In the genomic region with DNA sequence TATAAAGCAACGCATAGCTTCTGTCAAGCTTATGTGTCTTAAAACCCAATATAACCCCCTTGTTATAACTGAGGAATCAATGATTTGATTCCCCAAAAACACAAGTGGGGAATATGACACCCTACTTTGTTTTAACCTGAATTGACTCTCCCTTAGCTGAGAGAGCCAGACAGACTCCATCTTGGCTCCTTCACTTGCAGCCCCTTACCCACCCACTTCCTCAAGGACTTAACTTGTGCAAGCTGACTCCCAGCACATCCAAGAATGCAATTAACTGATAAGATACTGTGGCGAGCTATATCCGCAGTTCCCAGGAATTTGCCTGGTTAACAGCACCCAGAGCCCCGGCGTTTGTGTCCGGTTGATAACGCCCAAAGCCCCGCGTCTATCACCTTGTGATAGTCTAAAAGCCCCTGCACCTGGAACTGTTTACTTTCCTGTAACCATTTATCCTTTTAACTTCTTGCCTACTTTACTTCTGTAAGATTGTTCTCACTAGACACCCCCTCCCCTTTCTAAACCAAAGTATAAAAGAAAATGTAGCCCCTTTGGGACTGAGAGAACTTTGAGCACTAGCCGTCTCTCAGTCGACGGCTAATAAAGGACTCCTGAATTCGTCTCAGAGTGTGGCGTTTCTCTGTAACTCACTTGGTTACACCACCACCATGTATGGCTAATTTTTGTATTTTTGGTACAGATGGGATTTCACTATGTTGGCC, we compare ENCODE assay signal across 1 cellular context.
TF ChIP-seq lines count a peak whose summit lies in the region.
"Not testable (repeated sequence)": the region's sequence is repeated elsewhere in the genome, so short reads cannot be mapped to it uniquely, and the experiment has no call there.

No MANE protein-coding gene starts in this region.

TF ChIP-seq in K562, 482 proteins besides CTCF, POLR2A, EP300 and RAD21 (continued from another document and continues in another):
- TF ChIP-seq, protein P1, sequence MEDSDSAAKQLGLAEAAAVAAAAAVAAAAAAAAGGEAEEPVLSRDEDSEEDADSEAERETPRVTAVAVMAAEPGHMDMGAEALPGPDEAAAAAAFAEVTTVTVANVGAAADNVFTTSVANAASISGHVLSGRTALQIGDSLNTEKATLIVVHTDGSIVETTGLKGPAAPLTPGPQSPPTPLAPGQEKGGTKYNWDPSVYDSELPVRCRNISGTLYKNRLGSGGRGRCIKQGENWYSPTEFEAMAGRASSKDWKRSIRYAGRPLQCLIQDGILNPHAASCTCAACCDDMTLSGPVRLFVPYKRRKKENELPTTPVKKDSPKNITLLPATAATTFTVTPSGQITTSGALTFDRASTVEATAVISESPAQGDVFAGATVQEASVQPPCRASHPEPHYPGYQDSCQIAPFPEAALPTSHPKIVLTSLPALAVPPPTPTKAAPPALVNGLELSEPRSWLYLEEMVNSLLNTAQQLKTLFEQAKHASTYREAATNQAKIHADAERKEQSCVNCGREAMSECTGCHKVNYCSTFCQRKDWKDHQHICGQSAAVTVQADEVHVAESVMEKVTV (CRISPR knock-in tag; IDR thresholded peaks at IDR 0.05), result peak; percentile 98
- peak; percentile 78; the same call in 1 of the 2 replicates for TF ChIP-seq RNF2 (IDR thresholded peaks at IDR 0.05)
- peak; percentile 86 for TF ChIP-seq NFE2L1 (tag; IDR thresholded peaks at IDR 0.05; ENCODE audit: borderline replicate concordance, low read depth)
- TF ChIP-seq, protein P2, sequence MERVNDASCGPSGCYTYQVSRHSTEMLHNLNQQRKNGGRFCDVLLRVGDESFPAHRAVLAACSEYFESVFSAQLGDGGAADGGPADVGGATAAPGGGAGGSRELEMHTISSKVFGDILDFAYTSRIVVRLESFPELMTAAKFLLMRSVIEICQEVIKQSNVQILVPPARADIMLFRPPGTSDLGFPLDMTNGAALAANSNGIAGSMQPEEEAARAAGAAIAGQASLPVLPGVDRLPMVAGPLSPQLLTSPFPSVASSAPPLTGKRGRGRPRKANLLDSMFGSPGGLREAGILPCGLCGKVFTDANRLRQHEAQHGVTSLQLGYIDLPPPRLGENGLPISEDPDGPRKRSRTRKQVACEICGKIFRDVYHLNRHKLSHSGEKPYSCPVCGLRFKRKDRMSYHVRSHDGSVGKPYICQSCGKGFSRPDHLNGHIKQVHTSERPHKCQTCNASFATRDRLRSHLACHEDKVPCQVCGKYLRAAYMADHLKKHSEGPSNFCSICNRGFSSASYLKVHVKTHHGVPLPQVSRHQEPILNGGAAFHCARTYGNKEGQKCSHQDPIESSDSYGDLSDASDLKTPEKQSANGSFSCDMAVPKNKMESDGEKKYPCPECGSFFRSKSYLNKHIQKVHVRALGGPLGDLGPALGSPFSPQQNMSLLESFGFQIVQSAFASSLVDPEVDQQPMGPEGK (CRISPR knock-in tag; IDR thresholded peaks at IDR 0.05; ENCODE audit: borderline replicate concordance), result peak; percentile 98
- TF ChIP-seq ZNF354B (CRISPR knock-in tag; IDR thresholded peaks at IDR 0.05), result peak; percentile 98
- peak; percentile 75 for TF ChIP-seq CBFA2T2 (conservative IDR thresholded peaks at IDR 0.05)
- peak; percentile 91 for TF ChIP-seq ZNF77 (CRISPR knock-in tag; IDR thresholded peaks at IDR 0.05)
- peak; percentile 99 for TF ChIP-seq ZNF644 (tag; IDR thresholded peaks at IDR 0.05; ENCODE audit: low read depth)
- TF ChIP-seq ILK (tag; IDR thresholded peaks at IDR 0.05; ENCODE audit: borderline replicate concordance, low read depth), result peak; percentile 97
- TF ChIP-seq, protein P3, sequence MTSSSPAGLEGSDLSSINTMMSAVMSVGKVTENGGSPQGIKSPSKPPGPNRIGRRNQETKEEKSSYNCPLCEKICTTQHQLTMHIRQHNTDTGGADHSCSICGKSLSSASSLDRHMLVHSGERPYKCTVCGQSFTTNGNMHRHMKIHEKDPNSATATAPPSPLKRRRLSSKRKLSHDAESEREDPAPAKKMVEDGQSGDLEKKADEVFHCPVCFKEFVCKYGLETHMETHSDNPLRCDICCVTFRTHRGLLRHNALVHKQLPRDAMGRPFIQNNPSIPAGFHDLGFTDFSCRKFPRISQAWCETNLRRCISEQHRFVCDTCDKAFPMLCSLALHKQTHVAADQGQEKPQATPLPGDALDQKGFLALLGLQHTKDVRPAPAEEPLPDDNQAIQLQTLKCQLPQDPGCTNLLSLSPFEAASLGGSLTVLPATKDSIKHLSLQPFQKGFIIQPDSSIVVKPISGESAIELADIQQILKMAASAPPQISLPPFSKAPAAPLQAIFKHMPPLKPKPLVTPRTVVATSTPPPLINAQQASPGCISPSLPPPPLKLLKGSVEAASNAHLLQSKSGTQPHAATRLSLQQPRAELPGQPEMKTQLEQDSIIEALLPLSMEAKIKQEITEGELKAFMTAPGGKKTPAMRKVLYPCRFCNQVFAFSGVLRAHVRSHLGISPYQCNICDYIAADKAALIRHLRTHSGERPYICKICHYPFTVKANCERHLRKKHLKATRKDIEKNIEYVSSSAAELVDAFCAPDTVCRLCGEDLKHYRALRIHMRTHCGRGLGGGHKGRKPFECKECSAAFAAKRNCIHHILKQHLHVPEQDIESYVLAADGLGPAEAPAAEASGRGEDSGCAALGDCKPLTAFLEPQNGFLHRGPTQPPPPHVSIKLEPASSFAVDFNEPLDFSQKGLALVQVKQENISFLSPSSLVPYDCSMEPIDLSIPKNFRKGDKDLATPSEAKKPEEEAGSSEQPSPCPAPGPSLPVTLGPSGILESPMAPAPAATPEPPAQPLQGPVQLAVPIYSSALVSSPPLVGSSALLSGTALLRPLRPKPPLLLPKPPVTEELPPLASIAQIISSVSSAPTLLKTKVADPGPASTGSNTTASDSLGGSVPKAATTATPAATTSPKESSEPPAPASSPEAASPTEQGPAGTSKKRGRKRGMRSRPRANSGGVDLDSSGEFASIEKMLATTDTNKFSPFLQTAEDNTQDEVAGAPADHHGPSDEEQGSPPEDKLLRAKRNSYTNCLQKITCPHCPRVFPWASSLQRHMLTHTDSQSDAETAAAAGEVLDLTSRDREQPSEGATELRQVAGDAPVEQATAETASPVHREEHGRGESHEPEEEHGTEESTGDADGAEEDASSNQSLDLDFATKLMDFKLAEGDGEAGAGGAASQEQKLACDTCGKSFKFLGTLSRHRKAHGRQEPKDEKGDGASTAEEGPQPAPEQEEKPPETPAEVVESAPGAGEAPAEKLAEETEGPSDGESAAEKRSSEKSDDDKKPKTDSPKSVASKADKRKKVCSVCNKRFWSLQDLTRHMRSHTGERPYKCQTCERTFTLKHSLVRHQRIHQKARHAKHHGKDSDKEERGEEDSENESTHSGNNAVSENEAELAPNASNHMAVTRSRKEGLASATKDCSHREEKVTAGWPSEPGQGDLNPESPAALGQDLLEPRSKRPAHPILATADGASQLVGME (CRISPR knock-in tag; IDR thresholded peaks at IDR 0.05), result peak; percentile 100
- TF ChIP-seq, protein P4, sequence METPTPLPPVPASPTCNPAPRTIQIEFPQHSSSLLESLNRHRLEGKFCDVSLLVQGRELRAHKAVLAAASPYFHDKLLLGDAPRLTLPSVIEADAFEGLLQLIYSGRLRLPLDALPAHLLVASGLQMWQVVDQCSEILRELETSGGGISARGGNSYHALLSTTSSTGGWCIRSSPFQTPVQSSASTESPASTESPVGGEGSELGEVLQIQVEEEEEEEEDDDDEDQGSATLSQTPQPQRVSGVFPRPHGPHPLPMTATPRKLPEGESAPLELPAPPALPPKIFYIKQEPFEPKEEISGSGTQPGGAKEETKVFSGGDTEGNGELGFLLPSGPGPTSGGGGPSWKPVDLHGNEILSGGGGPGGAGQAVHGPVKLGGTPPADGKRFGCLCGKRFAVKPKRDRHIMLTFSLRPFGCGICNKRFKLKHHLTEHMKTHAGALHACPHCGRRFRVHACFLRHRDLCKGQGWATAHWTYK (CRISPR knock-in tag; IDR thresholded peaks at IDR 0.05), result peak; percentile 100
- peak; percentile 82 for TF ChIP-seq TEAD4 (IDR thresholded peaks at IDR 0.05; ENCODE audit: low read length)
- not testable (repeated sequence) for TF ChIP-seq TEAD4 (CRISPR knock-in tag; IDR thresholded peaks at IDR 0.05; ENCODE audit: borderline replicate concordance); ATF1 (CRISPR knock-in tag; IDR thresholded peaks at IDR 0.05)
- peak; percentile 90; the same call in 1 of the 2 replicates for TF ChIP-seq SLC30A9 (CRISPR knock-in tag; IDR thresholded peaks at IDR 0.05)
- peak; percentile 94 for TF ChIP-seq ZNF134 (CRISPR knock-in tag; conservative IDR thresholded peaks at IDR 0.05)
- TF ChIP-seq, protein P5, sequence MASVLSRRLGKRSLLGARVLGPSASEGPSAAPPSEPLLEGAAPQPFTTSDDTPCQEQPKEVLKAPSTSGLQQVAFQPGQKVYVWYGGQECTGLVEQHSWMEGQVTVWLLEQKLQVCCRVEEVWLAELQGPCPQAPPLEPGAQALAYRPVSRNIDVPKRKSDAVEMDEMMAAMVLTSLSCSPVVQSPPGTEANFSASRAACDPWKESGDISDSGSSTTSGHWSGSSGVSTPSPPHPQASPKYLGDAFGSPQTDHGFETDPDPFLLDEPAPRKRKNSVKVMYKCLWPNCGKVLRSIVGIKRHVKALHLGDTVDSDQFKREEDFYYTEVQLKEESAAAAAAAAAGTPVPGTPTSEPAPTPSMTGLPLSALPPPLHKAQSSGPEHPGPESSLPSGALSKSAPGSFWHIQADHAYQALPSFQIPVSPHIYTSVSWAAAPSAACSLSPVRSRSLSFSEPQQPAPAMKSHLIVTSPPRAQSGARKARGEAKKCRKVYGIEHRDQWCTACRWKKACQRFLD (CRISPR knock-in tag; IDR thresholded peaks at IDR 0.05), result peak; percentile 99
- TF ChIP-seq MEF2D (tag; conservative IDR thresholded peaks at IDR 0.05; ENCODE audit: low read depth), result peak; percentile 98
- TF ChIP-seq ZNF436 (CRISPR knock-in tag; IDR thresholded peaks at IDR 0.05), result peak; percentile 74
- TF ChIP-seq, protein P6, sequence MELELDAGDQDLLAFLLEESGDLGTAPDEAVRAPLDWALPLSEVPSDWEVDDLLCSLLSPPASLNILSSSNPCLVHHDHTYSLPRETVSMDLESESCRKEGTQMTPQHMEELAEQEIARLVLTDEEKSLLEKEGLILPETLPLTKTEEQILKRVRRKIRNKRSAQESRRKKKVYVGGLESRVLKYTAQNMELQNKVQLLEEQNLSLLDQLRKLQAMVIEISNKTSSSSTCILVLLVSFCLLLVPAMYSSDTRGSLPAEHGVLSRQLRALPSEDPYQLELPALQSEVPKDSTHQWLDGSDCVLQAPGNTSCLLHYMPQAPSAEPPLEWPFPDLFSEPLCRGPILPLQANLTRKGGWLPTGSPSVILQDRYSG (tag; conservative IDR thresholded peaks at IDR 0.05; ENCODE audit: low read depth), result peak; percentile 99
- peak; percentile 94 for TF ChIP-seq BACH1 (tag; IDR thresholded peaks at IDR 0.05)
- TF ChIP-seq, protein P7, sequence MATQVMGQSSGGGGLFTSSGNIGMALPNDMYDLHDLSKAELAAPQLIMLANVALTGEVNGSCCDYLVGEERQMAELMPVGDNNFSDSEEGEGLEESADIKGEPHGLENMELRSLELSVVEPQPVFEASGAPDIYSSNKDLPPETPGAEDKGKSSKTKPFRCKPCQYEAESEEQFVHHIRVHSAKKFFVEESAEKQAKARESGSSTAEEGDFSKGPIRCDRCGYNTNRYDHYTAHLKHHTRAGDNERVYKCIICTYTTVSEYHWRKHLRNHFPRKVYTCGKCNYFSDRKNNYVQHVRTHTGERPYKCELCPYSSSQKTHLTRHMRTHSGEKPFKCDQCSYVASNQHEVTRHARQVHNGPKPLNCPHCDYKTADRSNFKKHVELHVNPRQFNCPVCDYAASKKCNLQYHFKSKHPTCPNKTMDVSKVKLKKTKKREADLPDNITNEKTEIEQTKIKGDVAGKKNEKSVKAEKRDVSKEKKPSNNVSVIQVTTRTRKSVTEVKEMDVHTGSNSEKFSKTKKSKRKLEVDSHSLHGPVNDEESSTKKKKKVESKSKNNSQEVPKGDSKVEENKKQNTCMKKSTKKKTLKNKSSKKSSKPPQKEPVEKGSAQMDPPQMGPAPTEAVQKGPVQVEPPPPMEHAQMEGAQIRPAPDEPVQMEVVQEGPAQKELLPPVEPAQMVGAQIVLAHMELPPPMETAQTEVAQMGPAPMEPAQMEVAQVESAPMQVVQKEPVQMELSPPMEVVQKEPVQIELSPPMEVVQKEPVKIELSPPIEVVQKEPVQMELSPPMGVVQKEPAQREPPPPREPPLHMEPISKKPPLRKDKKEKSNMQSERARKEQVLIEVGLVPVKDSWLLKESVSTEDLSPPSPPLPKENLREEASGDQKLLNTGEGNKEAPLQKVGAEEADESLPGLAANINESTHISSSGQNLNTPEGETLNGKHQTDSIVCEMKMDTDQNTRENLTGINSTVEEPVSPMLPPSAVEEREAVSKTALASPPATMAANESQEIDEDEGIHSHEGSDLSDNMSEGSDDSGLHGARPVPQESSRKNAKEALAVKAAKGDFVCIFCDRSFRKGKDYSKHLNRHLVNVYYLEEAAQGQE (CRISPR knock-in tag; IDR thresholded peaks at IDR 0.05; ENCODE audit: low read depth), result peak; percentile 94
- TF ChIP-seq STAT5B (CRISPR knock-in tag; IDR thresholded peaks at IDR 0.05), result peak; percentile 96
- TF ChIP-seq KDM1A (IDR thresholded peaks at IDR 0.05), result peak in 1 of 2 experiments; percentile 44; a peak in 2 of 4 replicates
- TF ChIP-seq HDAC3 (IDR thresholded peaks at IDR 0.05; ENCODE audit: borderline replicate concordance, partially characterized antibody), result peak; percentile 26
- TF ChIP-seq ZNF133 (CRISPR knock-in tag; IDR thresholded peaks at IDR 0.05), result peak; percentile 99
- peak; percentile 100 for TF ChIP-seq KLF6 (CRISPR knock-in tag; IDR thresholded peaks at IDR 0.05; ENCODE audit: borderline replicate concordance)
- TF ChIP-seq ZNF785 (CRISPR knock-in tag; IDR thresholded peaks at IDR 0.05), result peak; percentile 96
- peak; percentile 98 for TF ChIP-seq ZNF584 (CRISPR knock-in tag; IDR thresholded peaks at IDR 0.05; ENCODE audit: low read depth)
- peak in 1 of 2 experiments; percentile 89; a peak in 2 of 4 replicates for TF ChIP-seq FOXA3 (CRISPR knock-in tag; conservative IDR thresholded peaks at IDR 0.05 in 1 of 2, IDR thresholded peaks at IDR 0.05 in 1 of 2)
- TF ChIP-seq KLF10 (CRISPR knock-in tag; IDR thresholded peaks at IDR 0.05), result peak; percentile 92
- TF ChIP-seq NUFIP1 (IDR thresholded peaks at IDR 0.05; ENCODE audit: partially characterized antibody), result peak; percentile 88
- 0 out of 4 replicates have a peak, but pooled peaks of 1 of the 2 experiments have one; percentile 27 for TF ChIP-seq TRIM24 (IDR thresholded peaks at IDR 0.05)
- TF ChIP-seq HIVEP1 (CRISPR knock-in tag; IDR thresholded peaks at IDR 0.05), result peak; percentile 99
- TF ChIP-seq ATF1 (tag; IDR thresholded peaks at IDR 0.05), result peak; percentile 89
- TF ChIP-seq ZNF175 (CRISPR knock-in tag; IDR thresholded peaks at IDR 0.05; ENCODE audit: low read depth), result peak; percentile 99
- peak; percentile 90 for TF ChIP-seq NFIX (CRISPR knock-in tag; IDR thresholded peaks at IDR 0.05; ENCODE audit: low read depth)
- peak; percentile 95 for TF ChIP-seq ZFPM2 (CRISPR knock-in tag; IDR thresholded peaks at IDR 0.05)
- peak; percentile 98 for TF ChIP-seq ZNF197 (CRISPR knock-in tag; IDR thresholded peaks at IDR 0.05; ENCODE audit: low read depth)
- peak; percentile 60; the same call in 1 of the 2 replicates for TF ChIP-seq PML (IDR thresholded peaks at IDR 0.05; ENCODE audit: low read length)
